ENCODE assay signal across 29 cellular contexts in genomic region chr4:153816542-153816941, GRCh38. TPM values are rescaled to one million over a fixed set of nuclear protein-coding genes. Genes with fewer than 3 reads are reported as not detected.
"Had no signal": no experiment of that assay in that cellular context is flagged by ENCODE, and none has a peak within 500 bp of the region (broad histone marks: within the 10 kb centered on the region; RNA-seq: fewer than 3 reads in every experiment).

No MANE protein-coding gene starts in this region.

- ATAC-seq: activated CD8-positive, alpha-beta T cell treated with anti-CD3 and anti-CD28 coated beads for 36 hours; Panc1; Right ventricle myocardium inferior; T-cell had no signal

- DNase-seq: activated CD4-positive, alpha-beta T cell treated with anti-CD3 and anti-CD28 coated beads, Interleukin-2, amount 50 U/mL, for 1 hour; activated CD4-positive, CD25-positive, alpha-beta regulatory T cell; activated CD8-positive, alpha-beta memory T cell treated with anti-CD3 and anti-CD28 coated beads, Interleukin-2, amount 50 U/mL, for 4 hours; activated CD8-positive, alpha-beta T cell treated with anti-CD3 and anti-CD28 coated beads for 36 hours; activated T-cell treated with anti-CD3 and anti-CD28 coated beads, Interleukin-2, amount 50 U/mL, for 72 hours; amygdala; Kasumi-1; KBM-7; NCI-H1105 treated with DMSO at 0.1 percent for 48 hours; NCI-H146; NCI-H187 treated with DMSO at 0.1 percent for 48 hours; NCI-H2081 treated with DMSO at 0.1 percent for 48 hours; NCI-H2171; NCI-H226; NCI-H510A; NCI-H526 treated with DMSO at 0.1 percent for 48 hours; NCI-H82; OCI-M1; RPMI8226; T-cell; T-helper 2 cell; T1000 had no signal

- H3K27me3 Mint-ChIP-seq: brain had no signal

- H3K9me3 Mint-ChIP-seq: activated CD8-positive, alpha-beta T cell treated with anti-CD3 and anti-CD28 coated beads for 36 hours; activated T-helper 2 cell treated with anti-CD3 and anti-CD28 coated beads, Interferon-gamma antibody, Interleukin-2, Interleukin-4, amounts not matched to agents 10 μg/mL and 5 μg/mL and 100 μg/mL, durations not matched to agents 14 hours and 24 hours and 36 hours; central memory CD8-positive, alpha-beta T cell had no signal

- H3K36me3 Mint-ChIP-seq: T-cell had no signal

- H3K4me3 ChIP-seq: SK-N-MC had no signal

- H3K27ac ChIP-seq: SK-N-MC had no signal

- H3K4me3 Mint-ChIP-seq: activated CD8-positive, alpha-beta T cell treated with anti-CD3 and anti-CD28 coated beads for 36 hours; activated T-cell treated with anti-CD3 and anti-CD28 coated beads, Interleukin-2, amount 50 U/mL, for 72 hours; brain; central memory CD8-positive, alpha-beta T cell; T-cell had no signal

- H3K27ac Mint-ChIP-seq: activated CD8-positive, alpha-beta T cell treated with anti-CD3 and anti-CD28 coated beads for 36 hours; activated naive CD4-positive, alpha-beta T cell treated with anti-CD3 and anti-CD28 coated beads, Interleukin-2, amount 50 U/mL, for 72 hours; activated T-cell treated with anti-CD3 and anti-CD28 coated beads, Interleukin-2, amount 50 U/mL, for 72 hours; activated T-helper 2 cell treated with anti-CD3 and anti-CD28 coated beads, Interferon-gamma antibody, Interleukin-2, Interleukin-4, amounts not matched to agents 10 μg/mL and 5 μg/mL and 100 μg/mL, durations not matched to agents 14 hours and 24 hours and 36 hours; brain; T-cell had no signal

- H3K4me1 Mint-ChIP-seq: brain; central memory CD8-positive, alpha-beta T cell had no signal

RNA-seq across cellular contexts. Expression of gene SFRP2, which starts 27.7 kb away (rescaled TPM):
- total RNA-seq: activated CD8-positive, alpha-beta T cell treated with anti-CD3 and anti-CD28 coated beads for 36 hours; activated naive CD4-positive, alpha-beta T cell treated with anti-CD3 and anti-CD28 coated beads, Interleukin-2, amount 50 U/mL, for 72 hours; activated T-cell treated with anti-CD3 and anti-CD28 coated beads, Interleukin-2, amount 50 U/mL, for 72 hours; activated T-helper 2 cell treated with anti-CD3 and anti-CD28 coated beads, Interferon-gamma antibody, Interleukin-2, Interleukin-4, amounts not matched to agents 10 μg/mL and 5 μg/mL and 100 μg/mL, durations not matched to agents 14 hours and 24 hours and 36 hours; Right ventricle myocardium inferior had no signal

RNA-seq across cellular contexts. Expression of gene RNF175, which starts 56.7 kb away (rescaled TPM):
- total RNA-seq: activated CD8-positive, alpha-beta T cell treated with anti-CD3 and anti-CD28 coated beads for 36 hours; activated T-helper 2 cell treated with anti-CD3 and anti-CD28 coated beads, Interferon-gamma antibody, Interleukin-2, Interleukin-4, amounts not matched to agents 10 μg/mL and 5 μg/mL and 100 μg/mL, durations not matched to agents 14 hours and 24 hours and 36 hours had no signal
